In genomic region chr10:119103687-119104652, GRCh38 we compare ENCODE assay signal across 8 cellular contexts. TPM values are rescaled to one million over a fixed set of nuclear protein-coding genes. Genes with fewer than 3 reads are reported as not detected.
DNase-seq lines count a peak whose midpoint lies in the region; ATAC-seq and TF ChIP-seq lines count a peak whose summit lies in the region.

TSS of gene DENND10 (plus strand) at chr10:119104113. CDS start at chr10:119104143, 30 bp downstream.

- H3K27me3 ChIP-seq in SJSA1 (replicated peaks) (no peaks in the 10 kb centered on the region), suprapubic skin (no peaks in the 10 kb centered on the region)

- TF ChIP-seq EP300 in suprapubic skin (IDR thresholded peaks at IDR 0.05), result no peak

- peak within 1 kb of the TSS; percentile 99 for H3K4me3 ChIP-seq in SJSA1
- H3K4me3 ChIP-seq in suprapubic skin, result peak within 1 kb of the TSS; percentile 96

- ATAC-seq in GM19397 (IDR thresholded peaks at IDR 0.05; ENCODE audit: unreplicated experiment) (peak; percentile 89), HG03565 (IDR thresholded peaks at IDR 0.05; ENCODE audit: unreplicated experiment) (peak; percentile 66)

- H3K27ac ChIP-seq in SJSA1 (no peak within 1 kb of the TSS; the same call in 1 of the 2 replicates), suprapubic skin (peak within 1 kb of the TSS; percentile 88)

- no peaks in the 10 kb centered on the region for H3K9me3 Mint-ChIP-seq in activated naive CD4-positive, alpha-beta T cell treated with anti-CD3 and anti-CD28 coated beads, Interleukin-2, amount 50 U/mL, for 24 hours

- H3K4me3 Mint-ChIP-seq in activated naive CD4-positive, alpha-beta T cell treated with anti-CD3 and anti-CD28 coated beads, Interleukin-2, amount 50 U/mL, for 24 hours, result peak within 1 kb of the TSS; percentile 86

- TF ChIP-seq CTCF in suprapubic skin (IDR thresholded peaks at IDR 0.05), result peak in 1 of 2 donors; percentile 9

- H3K4me1 ChIP-seq in SJSA1 (replicated peaks), result peaks cover 17% of the 10 kb centered on the region
- H3K4me1 ChIP-seq in suprapubic skin, result peaks cover 49% of the 10 kb centered on the region

- H3K9me3 ChIP-seq in SJSA1 (replicated peaks) (no peaks in the 10 kb centered on the region; the same call in 1 of the 2 replicates), suprapubic skin (no peaks in the 10 kb centered on the region)

- WGBS in suprapubic skin, result 7% methylated on average over 23 of the region's 98 CpGs

- H3K36me3 ChIP-seq in SJSA1 (peaks cover 14% of the 10 kb centered on the region), suprapubic skin (peaks cover 3% of the 10 kb centered on the region)

- H3K36me3 Mint-ChIP-seq in activated naive CD4-positive, alpha-beta T cell treated with anti-CD3 and anti-CD28 coated beads, Interleukin-2, amount 50 U/mL, for 24 hours, result peaks cover 2% of the 10 kb centered on the region

- no peaks in the 10 kb centered on the region for H3K27me3 Mint-ChIP-seq in activated naive CD4-positive, alpha-beta T cell treated with anti-CD3 and anti-CD28 coated beads, Interleukin-2, amount 50 U/mL, for 24 hours

- peaks cover 10% of the 10 kb centered on the region for H3K4me1 Mint-ChIP-seq in activated naive CD4-positive, alpha-beta T cell treated with anti-CD3 and anti-CD28 coated beads, Interleukin-2, amount 50 U/mL, for 24 hours

- peak; percentile 72 for DNase-seq in COLO829 (ENCODE audit: low spot score)
- peak; percentile 78 to 86 for DNase-seq in SJSA1 (ENCODE audit: low read depth in 1 of 2, low spot score in 2 of 2)
- DNase-seq in glomerular endothelial cell (ENCODE audit: extremely low read depth, low read depth, low spot score), result no peak
- peak; percentile 87 for DNase-seq in occipital lobe (lab: John Stamatoyannopoulos, UW)
- peak; percentile 90 for DNase-seq in suprapubic skin (ENCODE audit: low spot score in 2 of 2)

- peak; percentile 41 to 55 for TF ChIP-seq POLR2A in suprapubic skin (IDR thresholded peaks at IDR 0.05)

- H3K27ac Mint-ChIP-seq in activated naive CD4-positive, alpha-beta T cell treated with anti-CD3 and anti-CD28 coated beads, Interleukin-2, amount 50 U/mL, for 24 hours, result peak within 1 kb of the TSS; percentile 90

RNA-seq across cellular contexts. Expression of gene DENND10, which starts in this region (rescaled TPM):
- 40.6 and 48.4 TPM in 2 replicates for total RNA-seq in SJSA1 (2014; rRNA removed; shearing (Covaris generic))
- total RNA-seq in glomerular endothelial cell, result 68.0 and 78.5 TPM in 2 replicates
- total RNA-seq in occipital lobe, result 53.7 TPM
- 10 to 100 TPM; 27.5 to 45.8 (median 33.1) TPM for total RNA-seq in suprapubic skin
